In the genomic region with DNA sequence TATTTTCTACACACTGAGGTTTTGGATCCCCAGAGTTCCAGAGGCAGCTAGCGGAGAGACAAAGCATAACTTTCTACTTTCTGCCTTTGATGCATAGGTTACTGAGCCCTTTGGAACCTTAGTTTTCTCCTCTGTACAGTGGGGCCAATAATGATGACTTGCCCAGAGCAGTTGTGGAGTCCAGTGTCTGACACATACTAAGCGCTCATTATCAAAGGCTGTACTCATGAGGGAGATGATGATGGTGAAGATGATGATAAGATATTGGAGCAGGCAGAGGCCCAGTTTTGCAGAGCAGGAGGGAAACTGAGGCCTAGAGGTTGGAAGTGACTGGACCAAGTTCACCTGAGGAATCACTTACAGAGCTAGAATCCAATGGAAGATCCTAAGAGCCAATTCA, we compare ENCODE assay signal across 18 cellular contexts.
DNase-seq lines count a peak whose midpoint lies in the region; ATAC-seq, FAIRE-seq and TF ChIP-seq lines count a peak whose summit lies in the region.
"Had no signal": no experiment of that assay in that cellular context is flagged by ENCODE, and none has a peak within 500 bp of the region (broad histone marks: within the 10 kb centered on the region; RNA-seq: fewer than 3 reads in every experiment).

No MANE protein-coding gene starts in this region.

- no peaks in the 10 kb centered on the region for H3K9me2 ChIP-seq in GM23248 (ENCODE audit: insufficient read depth)

- TF ChIP-seq CTCF in astrocyte (IDR thresholded peaks at IDR 0.05; ENCODE audit: insufficient read depth, low read depth, low read length) (no peak), keratinocyte (optimal IDR thresholded peaks at IDR 0.05 in 1 of 3, IDR thresholded peaks at IDR 0.05 in 1 of 3, conservative IDR thresholded peaks at IDR 0.05 in 1 of 3; ENCODE audit: extremely low read depth in 1 of 3, insufficient read depth in 2 of 3, low read length in 3 of 3) (no peak)

- H3K4ac ChIP-seq in trophoblast cell (ENCODE audit: low read depth, low read length), result no peak overlapping the region

- FAIRE-seq in astrocyte (lab: Jason Lieb, UNC) (no peak), keratinocyte (lab: Jason Lieb, UNC) (peak; percentile 88)
- FAIRE-seq: G401.6, K562 had no signal

- H3K27ac Mint-ChIP-seq in astrocyte (ENCODE audit: unreplicated experiment), result peak overlapping the region; percentile 91
- H3K27ac Mint-ChIP-seq: H9 had no signal

- no peak overlapping the region for H2BK5ac ChIP-seq in trophoblast cell (ENCODE audit: low read depth, low read length, poor library complexity)

- H3F3A ChIP-seq in GM23248 (ENCODE audit: insufficient read depth), result peaks cover 33% of the 10 kb centered on the region

- H3K9ac ChIP-seq in GM23248 (no peak overlapping the region), astrocyte (ENCODE audit: low read length) (peak overlapping the region; percentile 66), keratinocyte (ENCODE audit: control insufficient read depth, extremely low read depth, insufficient read depth, low read length) (no peak overlapping the region), trophoblast cell (ENCODE audit: low read length) (no peak overlapping the region)

- H3K4me1 ChIP-seq in GM23248 (ENCODE audit: insufficient read depth) (peaks cover 50% of the 10 kb centered on the region), astrocyte (ENCODE audit: insufficient read depth, low read length) (peaks cover 54% of the 10 kb centered on the region), keratinocyte (ENCODE audit: control insufficient read depth, extremely low read depth, insufficient read depth, low read length) (peaks cover 25% of the 10 kb centered on the region), trophoblast cell (ENCODE audit: control insufficient read depth in 1 of 2, insufficient read depth in 2 of 2, low read length in 2 of 2) (peaks cover 16 to 23% of the 10 kb centered on the region in 2 experiments)

- H3K79me2 ChIP-seq in GM23248 (ENCODE audit: insufficient read depth) (no peaks in the 10 kb centered on the region), astrocyte (ENCODE audit: insufficient read depth, low read length) (no peaks in the 10 kb centered on the region), keratinocyte (ENCODE audit: control insufficient read depth, insufficient read depth, low read length) (no peaks in the 10 kb centered on the region), trophoblast cell (ENCODE audit: control insufficient read depth, insufficient read depth, low read length, poor library complexity) (peaks cover 2% of the 10 kb centered on the region)

- H3K14ac ChIP-seq in trophoblast cell (ENCODE audit: low read length), result no peak overlapping the region

- H3K36me3 ChIP-seq in GM23248 (ENCODE audit: low read depth) (no peaks in the 10 kb centered on the region), astrocyte (ENCODE audit: insufficient read depth, low read length) (no peaks in the 10 kb centered on the region), keratinocyte (ENCODE audit: control insufficient read depth in 2 of 2, extremely low read depth in 1 of 2, insufficient read depth in 2 of 2, low read length in 2 of 2) (no peaks in the 10 kb centered on the region), trophoblast cell (ENCODE audit: control insufficient read depth in 1 of 2, insufficient read depth in 2 of 2, low read length in 2 of 2) (no peaks in the 10 kb centered on the region)
- H3K36me3 ChIP-seq: SJCRH30 had no signal

- intact Hi-C loops in cardiac septum (cut with DNase I), result loop anchor here (10.0 kb wide), 1 partner anchor 399 kb away; no protein-coding TSS in a partner anchor

- no peaks in the 10 kb centered on the region for H3K27me3 Mint-ChIP-seq in astrocyte (ENCODE audit: low read depth, unreplicated experiment)

- no peaks in the 10 kb centered on the region for H3K36me3 Mint-ChIP-seq in astrocyte (ENCODE audit: low read depth, unreplicated experiment)

- H2AFZ ChIP-seq in GM23248 (no peak overlapping the region), astrocyte (ENCODE audit: low read depth, low read length) (no peak overlapping the region), keratinocyte (ENCODE audit: control insufficient read depth, low read length) (no peak overlapping the region), trophoblast cell (ENCODE audit: insufficient read depth, low read length, poor library complexity) (no peak overlapping the region)

- dilution Hi-C loops in keratinocyte (cut with MboI; ENCODE audit: extremely low pct_ligation_motif_present, low sequenced_read_pairs), result no loop called here

- H4K91ac ChIP-seq in trophoblast cell (ENCODE audit: low read depth, low read length), result no peak overlapping the region

- H3K9me3 ChIP-seq in GM23248 (ENCODE audit: low read depth), result no peaks in the 10 kb centered on the region
- no peaks in the 10 kb centered on the region for H3K9me3 ChIP-seq in astrocyte (ENCODE audit: insufficient read depth, low read depth, low read length)
- H3K9me3 ChIP-seq in keratinocyte (ENCODE audit: control insufficient read depth, low read depth, low read length), result peaks cover 2% of the 10 kb centered on the region
- H3K9me3 ChIP-seq in trophoblast cell (ENCODE audit: insufficient read depth, low read depth, low read length), result no peaks in the 10 kb centered on the region

- no peak overlapping the region for H4K12ac ChIP-seq in trophoblast cell (ENCODE audit: low read depth, low read length)

- peaks cover 4% of the 10 kb centered on the region for H3K9me3 Mint-ChIP-seq in astrocyte (ENCODE audit: unreplicated experiment)
- H3K9me3 Mint-ChIP-seq: H9 had no signal

- no peak overlapping the region for H3K4me3 ChIP-seq in GM23248
- no peak overlapping the region for H3K4me3 ChIP-seq in astrocyte (ENCODE audit: insufficient read depth, low read depth, low read length)
- no peak overlapping the region for H3K4me3 ChIP-seq in keratinocyte (ENCODE audit: control insufficient read depth in 2 of 3, extremely low read depth in 1 of 3, insufficient read depth in 2 of 3, low read depth in 1 of 3, low read length in 3 of 3)
- H3K4me3 ChIP-seq in trophoblast cell (ENCODE audit: low read depth, low read length), result no peak overlapping the region
- H3K4me3 ChIP-seq: K562, SJCRH30 had no signal

- H2AK5ac ChIP-seq in trophoblast cell (ENCODE audit: low read length), result no peak overlapping the region

- H4K20me1 ChIP-seq in GM23248 (ENCODE audit: insufficient read depth), result no peaks in the 10 kb centered on the region
- H4K20me1 ChIP-seq in astrocyte (ENCODE audit: insufficient read depth, low read length), result no peaks in the 10 kb centered on the region
- H4K20me1 ChIP-seq in keratinocyte (ENCODE audit: control insufficient read depth, extremely low read depth, insufficient read depth, low read length), result no peaks in the 10 kb centered on the region

- no peak overlapping the region for H2BK120ac ChIP-seq in trophoblast cell (ENCODE audit: insufficient read depth, low read length, poor library complexity)

- no peak overlapping the region for H3K23ac ChIP-seq in trophoblast cell (ENCODE audit: low read length)

- H3K4me1 Mint-ChIP-seq in astrocyte (ENCODE audit: low read depth, unreplicated experiment), result peaks cover 46% of the 10 kb centered on the region

- H2BK12ac ChIP-seq in trophoblast cell (ENCODE audit: low read length), result no peak overlapping the region

- DNase-seq in GM23248 (no peak), astrocyte (ENCODE audit: low read depth) (no peak), keratinocyte (ENCODE audit: low read depth, low spot score) (no peak), trophoblast cell (no peak), cardiac septum (ENCODE audit: low spot score) (no peak), NK-92 (lab: John Stamatoyannopoulos, UW; ENCODE audit: unreplicated experiment) (no peak)
- no peak for DNase-seq in activated naive CD4-positive, alpha-beta T cell treated with anti-CD3 and anti-CD28 coated beads, Interleukin-2, amount 50 U/mL, for 16 hours
- DNase-seq: DND-41, H9, MV-4-11, NCI-H1417, NCI-H187 treated with DMSO at 0.1 percent for 48 hours, NCI-H526, SJCRH30 had no signal

- H3K4me3 Mint-ChIP-seq in astrocyte (ENCODE audit: unreplicated experiment), result no peak overlapping the region
- H3K4me3 Mint-ChIP-seq: H9 had no signal

- peaks cover 14% of the 10 kb centered on the region for H3K79me1 ChIP-seq in trophoblast cell (ENCODE audit: low read length)

- peak overlapping the region; percentile 43 for H3K4me2 ChIP-seq in GM23248 (ENCODE audit: unreplicated experiment)
- peak overlapping the region; percentile 7 for H3K4me2 ChIP-seq in astrocyte (ENCODE audit: low read length)
- peak overlapping the region; percentile 3 for H3K4me2 ChIP-seq in keratinocyte (ENCODE audit: control insufficient read depth, extremely low read depth, insufficient read depth, low read depth, low read length)
- peak overlapping the region; percentile 3 for H3K4me2 ChIP-seq in trophoblast cell (ENCODE audit: low read length)

- in situ Hi-C loops in GM23248 (cut with MboI), result no loop called here

- no peaks in the 10 kb centered on the region for H3K9me1 ChIP-seq in keratinocyte (ENCODE audit: control insufficient read depth, extremely low read depth, insufficient read depth, low read length)

- ATAC-seq in GM21423 (IDR thresholded peaks at IDR 0.05; ENCODE audit: unreplicated experiment), result no peak
- ATAC-seq: K562 had no signal

- H3K27me3 ChIP-seq in GM23248 (replicated peaks; ENCODE audit: insufficient read depth) (no peaks in the 10 kb centered on the region), astrocyte (ENCODE audit: insufficient read depth, low read length) (no peaks in the 10 kb centered on the region), keratinocyte (ENCODE audit: control insufficient read depth, extremely low read depth, insufficient read depth, low read length) (no peaks in the 10 kb centered on the region), trophoblast cell (ENCODE audit: insufficient read depth, low read length) (peaks cover 2% of the 10 kb centered on the region)
- H3K27me3 ChIP-seq: SJCRH30 had no signal

- 95 to 98% methylated on average over 2 of the region's 2 CpGs for WGBS in GM23248 (ENCODE audit: low coverage in 1 of 2, low lambda C conversion rate in 2 of 2, missing lambda C conversion rate in 2 of 2), 2 experiments
- no CpG with 5 or more reads among the region's 2 CpGs for WGBS in trophoblast cell (ENCODE audit: extremely low coverage, insufficient coverage, insufficient read length)

- H3K27ac ChIP-seq in GM23248 (peak overlapping the region; percentile 62), astrocyte (ENCODE audit: low read depth, low read length) (peak overlapping the region; percentile 95), keratinocyte (ENCODE audit: control insufficient read depth, insufficient read depth, low read length) (no peak overlapping the region), trophoblast cell (ENCODE audit: low read depth, low read length) (no peak overlapping the region)
- H3K27ac ChIP-seq: C4-2B, SJCRH30 had no signal

- H4K8ac ChIP-seq in trophoblast cell (ENCODE audit: low read depth, low read length), result no peak overlapping the region

- no peak overlapping the region for H3K18ac ChIP-seq in trophoblast cell (ENCODE audit: low read length)

Comparison
In these comparisons a context has a peak if more than half of its experiments do, and no peak if none do; other contexts are left out.
1. H3K27ac ChIP-seq: peak in GM23248 (single experiment) and astrocyte (single experiment); none in keratinocyte (single experiment) and trophoblast cell (single experiment).
2. Peak in every context shown above with its lines, with median percentiles within 50 percentile points of each other: H3K4me2 ChIP-seq.